Comparison of ENCODE assay signal across 19 cellular contexts in genomic region chr4:62210521-62210920, GRCh38.
"Had no signal": no experiment of that assay in that cellular context is flagged by ENCODE, and none has a peak within 500 bp of the region (broad histone marks: within the 10 kb centered on the region; RNA-seq: fewer than 3 reads in every experiment).

No MANE protein-coding gene starts in this region.

- H3K4me2 ChIP-seq: smooth muscle cell had no signal

- H3K4me1 ChIP-seq: colonic mucosa, psoas muscle had no signal

- H3K36me3 Mint-ChIP-seq: naive thymus-derived CD4-positive, alpha-beta T cell had no signal

- H3K27me3 Mint-ChIP-seq: naive thymus-derived CD4-positive, alpha-beta T cell had no signal

- H3K27ac Mint-ChIP-seq: endodermal cell; naive thymus-derived CD4-positive, alpha-beta T cell; nephron progenitor cell had no signal

- H3K36me3 ChIP-seq: colonic mucosa, heart left ventricle had no signal

- DNase-seq: colonic mucosa; dermis blood vessel endothelial cell; endodermal cell; erythroblast; heart left ventricle; hippocampal formation; left colon; left ventricle myocardium superior; naive thymus-derived CD4-positive, alpha-beta T cell; nephron progenitor cell; psoas muscle; right cardiac atrium; stimulated activated CD4-positive, alpha-beta T cell treated with anti-CD3 and anti-CD28 coated beads, Interleukin-2, amount 100 ng/mL, for 48 hours; stimulated activated naive CD4-positive, alpha-beta T cell treated with Interleukin-2 at 50 U/mL for 16 hours; trophoblast cell had no signal

- H3K27me3 ChIP-seq: colonic mucosa, heart left ventricle had no signal

- H3K4me1 Mint-ChIP-seq: nephron progenitor cell had no signal

- ATAC-seq: left colon; left ventricle myocardium superior; naive thymus-derived CD4-positive, alpha-beta T cell; psoas muscle; right cardiac atrium had no signal

- H3K9me3 ChIP-seq: colonic mucosa, heart left ventricle, psoas muscle had no signal

- H3K27ac ChIP-seq: colonic mucosa, heart left ventricle, psoas muscle had no signal

- H3K9me3 Mint-ChIP-seq: endodermal cell, nephron progenitor cell had no signal

- H3K4me3 ChIP-seq: colonic mucosa, heart left ventricle, lung, psoas muscle, smooth muscle cell had no signal

- H3K4me3 Mint-ChIP-seq: endodermal cell; naive thymus-derived CD4-positive, alpha-beta T cell; nephron progenitor cell had no signal

- FAIRE-seq: endothelial cell of umbilical vein, frontal cortex had no signal
